10 cellular contexts compared by ENCODE assay signal in the genomic region with DNA sequence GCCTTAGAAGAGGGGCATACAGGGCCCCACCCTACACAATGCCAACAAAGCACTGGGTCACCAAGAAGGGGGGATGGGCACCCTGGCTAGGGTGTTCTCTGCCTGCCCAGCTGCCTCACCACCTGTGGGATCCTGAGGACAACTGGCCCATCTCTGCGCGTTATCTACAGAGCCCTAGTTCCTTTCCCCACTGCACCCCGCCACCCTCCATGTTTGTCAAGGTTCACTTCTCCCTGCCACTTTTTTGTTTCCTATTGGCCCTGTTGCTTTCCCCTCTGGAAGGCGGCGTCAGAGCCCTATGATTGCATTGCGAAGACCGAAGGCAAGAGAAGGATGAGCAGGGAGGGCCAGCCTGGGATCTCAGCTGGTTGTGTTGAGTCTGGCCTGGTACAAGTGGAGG. TPM values are rescaled to one million over a fixed set of nuclear protein-coding genes. Genes with fewer than 3 reads are reported as not detected.
DNase-seq lines count a peak whose midpoint lies in the region; ATAC-seq, FAIRE-seq and TF ChIP-seq lines count a peak whose summit lies in the region.
"Had no signal": no experiment of that assay in that cellular context is flagged by ENCODE, and none has a peak within 500 bp of the region (broad histone marks: within the 10 kb centered on the region; RNA-seq: fewer than 3 reads in every experiment).

No MANE protein-coding gene starts in this region.

- CTCF ChIA-PET in HCT116 (lab: Charles Lee): interaction anchor here (4.5 kb wide), 1 partner anchor 63 kb away, joined by 25 read pairs; no protein-coding TSS in a partner anchor

- no peak overlapping the region for H3K27ac ChIP-seq in HCT116 (ENCODE audit: low read depth, low read length)
- peak overlapping the region in 7 of 8 donors; percentile 30 to 93 (median 90) for H3K27ac ChIP-seq in spleen

- H3K9me3 ChIP-seq in HCT116 (ENCODE audit: control insufficient read depth in 1 of 2, insufficient read depth in 1 of 2, low read depth in 1 of 2, low read length in 2 of 2): no peaks in the 10 kb centered on the region
- H3K9me3 ChIP-seq in spleen: no peaks in the 10 kb centered on the region

- no peak for TF ChIP-seq CTCF in HCT116 (IDR thresholded peaks at IDR 0.05 in 2 of 3, conservative IDR thresholded peaks at IDR 0.05 in 1 of 3; ENCODE audit: borderline replicate concordance in 1 of 3, insufficient read depth in 1 of 3, low read depth in 2 of 3, low read length in 2 of 3)
- TF ChIP-seq CTCF in epithelial cell of proximal tubule (conservative IDR thresholded peaks at IDR 0.05; ENCODE audit: low read depth, low read length): no peak
- no peak for TF ChIP-seq CTCF in spleen (IDR thresholded peaks at IDR 0.05 in 8 of 11, conservative IDR thresholded peaks at IDR 0.05 in 3 of 11)

- WGBS in spleen, 5 donors: 85 to 91% (median 88%) methylated on average over 7 of the region's 7 CpGs

- H3K9me2 ChIP-seq in HCT116 (ENCODE audit: insufficient read depth): no peaks in the 10 kb centered on the region

- H3K4me3 ChIP-seq in HCT116 (replicated peaks in 1 of 2; ENCODE audit: low read depth in 1 of 2, low read length in 2 of 2): peak overlapping the region in 1 of 2 experiments; percentile 91; a peak in 1 of 4 replicates
- H3K4me3 ChIP-seq in epithelial cell of proximal tubule (ENCODE audit: low read depth, low read length): peak overlapping the region; percentile 85
- H3K4me3 ChIP-seq in spleen: peak overlapping the region in 2 of 8 donors; percentile 97 to 98

- peaks cover 24% of the 10 kb centered on the region for H3K79me2 ChIP-seq in HCT116 (ENCODE audit: insufficient read depth, low read length)

- no peaks in the 10 kb centered on the region for H3K36me3 ChIP-seq in HCT116 (ENCODE audit: control insufficient read depth in 1 of 2, insufficient read depth in 2 of 2, low read length in 2 of 2)
- no peaks in the 10 kb centered on the region for H3K36me3 ChIP-seq in spleen

- FAIRE-seq in RCC 7860 (lab: Jason Lieb, UNC): no peak

- no peak for DNase-seq in HCT116 (ENCODE audit: low read depth, low spot score)
- DNase-seq in RPMI8226: peak; percentile 51
- DNase-seq in epithelial cell of proximal tubule (ENCODE audit: low read depth): no peak
- DNase-seq in spleen: no peak
- DNase-seq in RCC 7860 (ENCODE audit: low spot score): no peak
- DNase-seq in NOMO-1 treated with DMSO at 0.1 percent for 48 hours (lab: John Stamatoyannopoulos, UW; ENCODE audit: unreplicated experiment): no peak
- DNase-seq in activated CD8-positive, alpha-beta memory T cell treated with anti-CD3 and anti-CD28 coated beads, Interleukin-2, amount 50 U/mL, for 4 hours: no peak
- DNase-seq in NCI-H1092 treated with DMSO at 0.1 percent for 48 hours (lab: John Stamatoyannopoulos, UW): no peak
- DNase-seq: activated CD8-positive, alpha-beta memory T cell treated with anti-CD3 and anti-CD28 coated beads, Interleukin-2, amount 50 U/mL, for 48 hours had no signal

- BruUV-seq in HCT116 (replicated peaks; lab: Mats Ljungman, UMichigan): no TSS peak

- H3K27me3 ChIP-seq in HCT116 (ENCODE audit: insufficient read depth, low read length): no peaks in the 10 kb centered on the region
- H3K27me3 ChIP-seq in spleen (replicated peaks in 1 of 7): no peaks in the 10 kb centered on the region

- no peak for ATAC-seq in HCT116

- no peak overlapping the region for H2AFZ ChIP-seq in HCT116 (ENCODE audit: low read depth, low read length, poor library complexity, severe bottlenecking)

- H3K4me1 ChIP-seq in HCT116 (ENCODE audit: control insufficient read depth in 1 of 2, insufficient read depth in 2 of 2, low read length in 2 of 2) (peaks cover 19 to 51% of the 10 kb centered on the region in 2 experiments), spleen (peaks cover 28 to 87% (median 74%) of the 10 kb centered on the region in 6 donors)

- POLR2A ChIA-PET in HCT116 (lab: Charles Lee): no interaction called here

- TF ChIP-seq POLR2A in HCT116 (IDR thresholded peaks at IDR 0.05; ENCODE audit: borderline replicate concordance, extremely low read depth, insufficient read depth, insufficient read length) (no peak), spleen (IDR thresholded peaks at IDR 0.05) (no peak)

- no peaks in the 10 kb centered on the region for H4K20me1 ChIP-seq in HCT116 (ENCODE audit: insufficient read depth)

- RAD21 ChIA-PET in HCT116 (lab: Charles Lee; ENCODE audit: low non-redundant PET in 1 of 2, low total read pairs in 2 of 2, uncharacterized antibody in 2 of 2, unreplicated experiment in 2 of 2): no interaction called here

- H3K4me2 ChIP-seq in HCT116 (ENCODE audit: low read length): peak overlapping the region; percentile 99

- intact Hi-C loops in HCT116 (cut with micrococcal nuclease): loop anchor here (5.0 to 10.0 kb wide), 2 partner anchors 63 to 740 kb away; no protein-coding TSS in a partner anchor
- intact Hi-C loops in spleen (cut with DNase I; ENCODE audit: low total_unique reads): no loop called here

- H3K9ac ChIP-seq in HCT116 (ENCODE audit: low read length): no peak overlapping the region

- TF ChIP-seq RAD21 in HCT116 (IDR thresholded peaks at IDR 0.05; ENCODE audit: low read depth): no peak

TF ChIP-seq in HCT116, 20 proteins besides CTCF, POLR2A, EP300 and RAD21:
- TF ChIP-seq JUND (IDR thresholded peaks at IDR 0.05) (no peak), SIN3A (IDR thresholded peaks at IDR 0.05; ENCODE audit: low read depth) (no peak), EZH2 (IDR thresholded peaks at IDR 0.05) (no peak), SP1 (IDR thresholded peaks at IDR 0.05; ENCODE audit: low read depth) (no peak), YY1 (IDR thresholded peaks at IDR 0.05; ENCODE audit: extremely low read depth, insufficient replicate concordance, low read depth, low read length) (no peak), SRF (IDR thresholded peaks at IDR 0.05; ENCODE audit: low read depth) (no peak), EZH2phosphoT487 (IDR thresholded peaks at IDR 0.05; ENCODE audit: borderline replicate concordance) (no peak), ELF1 (IDR thresholded peaks at IDR 0.05; ENCODE audit: borderline replicate concordance, low read depth) (no peak), CBX3 (IDR thresholded peaks at IDR 0.05; ENCODE audit: low read depth) (no peak), ZFX (IDR thresholded peaks at IDR 0.05) (no peak)
- TF ChIP-seq, protein P1, sequence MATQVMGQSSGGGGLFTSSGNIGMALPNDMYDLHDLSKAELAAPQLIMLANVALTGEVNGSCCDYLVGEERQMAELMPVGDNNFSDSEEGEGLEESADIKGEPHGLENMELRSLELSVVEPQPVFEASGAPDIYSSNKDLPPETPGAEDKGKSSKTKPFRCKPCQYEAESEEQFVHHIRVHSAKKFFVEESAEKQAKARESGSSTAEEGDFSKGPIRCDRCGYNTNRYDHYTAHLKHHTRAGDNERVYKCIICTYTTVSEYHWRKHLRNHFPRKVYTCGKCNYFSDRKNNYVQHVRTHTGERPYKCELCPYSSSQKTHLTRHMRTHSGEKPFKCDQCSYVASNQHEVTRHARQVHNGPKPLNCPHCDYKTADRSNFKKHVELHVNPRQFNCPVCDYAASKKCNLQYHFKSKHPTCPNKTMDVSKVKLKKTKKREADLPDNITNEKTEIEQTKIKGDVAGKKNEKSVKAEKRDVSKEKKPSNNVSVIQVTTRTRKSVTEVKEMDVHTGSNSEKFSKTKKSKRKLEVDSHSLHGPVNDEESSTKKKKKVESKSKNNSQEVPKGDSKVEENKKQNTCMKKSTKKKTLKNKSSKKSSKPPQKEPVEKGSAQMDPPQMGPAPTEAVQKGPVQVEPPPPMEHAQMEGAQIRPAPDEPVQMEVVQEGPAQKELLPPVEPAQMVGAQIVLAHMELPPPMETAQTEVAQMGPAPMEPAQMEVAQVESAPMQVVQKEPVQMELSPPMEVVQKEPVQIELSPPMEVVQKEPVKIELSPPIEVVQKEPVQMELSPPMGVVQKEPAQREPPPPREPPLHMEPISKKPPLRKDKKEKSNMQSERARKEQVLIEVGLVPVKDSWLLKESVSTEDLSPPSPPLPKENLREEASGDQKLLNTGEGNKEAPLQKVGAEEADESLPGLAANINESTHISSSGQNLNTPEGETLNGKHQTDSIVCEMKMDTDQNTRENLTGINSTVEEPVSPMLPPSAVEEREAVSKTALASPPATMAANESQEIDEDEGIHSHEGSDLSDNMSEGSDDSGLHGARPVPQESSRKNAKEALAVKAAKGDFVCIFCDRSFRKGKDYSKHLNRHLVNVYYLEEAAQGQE (IDR thresholded peaks at IDR 0.05; ENCODE audit: low read depth): no peak
- TF ChIP-seq, protein P2, sequence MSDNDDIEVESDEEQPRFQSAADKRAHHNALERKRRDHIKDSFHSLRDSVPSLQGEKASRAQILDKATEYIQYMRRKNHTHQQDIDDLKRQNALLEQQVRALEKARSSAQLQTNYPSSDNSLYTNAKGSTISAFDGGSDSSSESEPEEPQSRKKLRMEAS (IDR thresholded peaks at IDR 0.05): no peak

RNA-seq across cellular contexts. Expression of a gene that starts 1.6 kb away (rescaled TPM):
- total RNA-seq in HCT116 (2021; ENCODE audit: unreplicated experiment): 20.0 TPM
- polyA plus RNA-seq in HCT116 (2012): 12.2 and 15.7 TPM in 2 replicates
- 10.4 and 51.8 TPM in 2 replicates for total RNA-seq in epithelial cell of proximal tubule
- total RNA-seq in spleen: 10 to 100 TPM; 20.2 to 66.4 (median 42.3) TPM
- 10 to 100 TPM in 1 of 3 donors, 1 to 10 TPM in 2; 8.4 to 24.1 (median 9.5) TPM for polyA plus RNA-seq in spleen

RNA-seq across cellular contexts. Expression of a gene that starts 16.0 kb away (rescaled TPM):
- 1.8 TPM for total RNA-seq in HCT116 (2021; ENCODE audit: unreplicated experiment)
- polyA plus RNA-seq in HCT116 (2012): 1.1 and 1.9 TPM in 2 replicates
- 8.5 and 102 TPM in 2 replicates for total RNA-seq in epithelial cell of proximal tubule
- total RNA-seq in spleen: 10 to 100 TPM; 50.6 to 84.3 (median 57.8) TPM
- 100 to 1,000 TPM in 1 of 3 donors, 10 to 100 TPM in 2; 21.4 to 116 (median 64.3) TPM for polyA plus RNA-seq in spleen

RNA-seq across cellular contexts. Expression of a gene that starts 45.0 kb away (rescaled TPM):
- total RNA-seq in HCT116 (2021; ENCODE audit: unreplicated experiment) (38.1 TPM), epithelial cell of proximal tubule (70.2 and 84.4 TPM in 2 replicates), spleen (100 to 1,000 TPM in 5 of 7 donors, 10 to 100 TPM in 2; 74.9 to 158 (median 132) TPM)
- 23.3 and 24.6 TPM in 2 replicates for polyA plus RNA-seq in HCT116 (2012)
- polyA plus RNA-seq in spleen: 10 to 100 TPM; 39.6 to 76.7 (median 52.2) TPM

RNA-seq across cellular contexts. Expression of a gene that starts 49.4 kb away (rescaled TPM):
- total RNA-seq in HCT116 (2021; ENCODE audit: unreplicated experiment) (not detected), epithelial cell of proximal tubule (not detected in 2 replicates), spleen (under 1 TPM in 3 of 7 donors, not detected in 4; 0.32 to 0.92 (median 0.70) TPM)
- polyA plus RNA-seq in HCT116 (2012): 0.08 TPM in 1 of 2 replicates, not detected in the other
- polyA plus RNA-seq in spleen: under 1 TPM; 0.05 to 0.16 (median 0.13) TPM
- total RNA-seq: SK-MEL-5 had no signal
